In genomic region chr9:137296214-137297059, GRCh38 we compare ENCODE assay signal across 9 cellular contexts. TPM values are rescaled to one million over a fixed set of nuclear protein-coding genes. Genes with fewer than 3 reads are reported as not detected.
DNase-seq lines count a peak whose midpoint lies in the region; ATAC-seq and TF ChIP-seq lines count a peak whose summit lies in the region.
"Had no signal": no experiment of that assay in that cellular context is flagged by ENCODE, and none has a peak within 500 bp of the region (broad histone marks: within the 10 kb centered on the region; RNA-seq: fewer than 3 reads in every experiment).

No MANE protein-coding gene starts in this region.

- no peaks in the 10 kb centered on the region for H3K9me3 Mint-ChIP-seq in activated CD4-positive, alpha-beta memory T cell treated with anti-CD3 and anti-CD28 coated beads for 36 hours

- peak overlapping the region; percentile 99 for H2BK15ac ChIP-seq in neuronal stem cell (ENCODE audit: low read length)

- H3K9me2 ChIP-seq in DOHH2 (replicated peaks; ENCODE audit: control insufficient read depth, low read length) (no peaks in the 10 kb centered on the region), PC-3 (replicated peaks; ENCODE audit: low read length) (no peaks in the 10 kb centered on the region)

- DNase-seq in activated CD4-positive, alpha-beta memory T cell treated with anti-CD3 and anti-CD28 coated beads for 36 hours = no peak
- DNase-seq in Right ventricle myocardium inferior (ENCODE audit: missing footprints) (no peak), neuronal stem cell (ENCODE audit: low spot score) (no peak), DMS153 (lab: John Stamatoyannopoulos, UW) (no peak), PC-3 (no peak), germinal center (ENCODE audit: low spot score) (no peak)
- no peak for DNase-seq in activated CD4-positive, alpha-beta T cell treated with anti-CD3 and anti-CD28 coated beads for 48 hours

- no TSS peak for BruUV-seq in PC-3 (replicated peaks; lab: Mats Ljungman, UMichigan)

- peak overlapping the region; percentile 93 for H3K4ac ChIP-seq in neuronal stem cell (ENCODE audit: low read length)

- H3K18ac ChIP-seq in neuronal stem cell (ENCODE audit: low read length) = peak overlapping the region; percentile 97

- no peak overlapping the region for H3K27ac Mint-ChIP-seq in activated CD4-positive, alpha-beta memory T cell treated with anti-CD3 and anti-CD28 coated beads for 36 hours

- peaks cover 3% of the 10 kb centered on the region for H3K79me1 ChIP-seq in neuronal stem cell (ENCODE audit: low read depth, low read length)

- no peak for TF ChIP-seq CTCF in DOHH2 (IDR thresholded peaks at IDR 0.05; ENCODE audit: low read depth, low read length, poor library complexity, severe bottlenecking)
- TF ChIP-seq CTCF in PC-3 (conservative IDR thresholded peaks at IDR 0.05; ENCODE audit: low read depth, low read length) = no peak

- H3K23ac ChIP-seq in neuronal stem cell (ENCODE audit: low read depth, low read length, poor library complexity) = peak overlapping the region; percentile 97

- H3K27me3 ChIP-seq in DOHH2 (ENCODE audit: control insufficient read depth, low read length) (peaks cover 10% of the 10 kb centered on the region), neuronal stem cell (ENCODE audit: control insufficient read depth in 3 of 3, insufficient read depth in 3 of 3, low read depth in 1 of 3, low read length in 3 of 3) (peaks cover 0 to 11% (median 2%) of the 10 kb centered on the region in 3 experiments), PC-3 (ENCODE audit: low read length) (no peaks in the 10 kb centered on the region)

- peaks cover 15% of the 10 kb centered on the region for H3K79me2 ChIP-seq in DOHH2 (ENCODE audit: control insufficient read depth, low read length)
- peaks cover 15% of the 10 kb centered on the region for H3K79me2 ChIP-seq in PC-3 (ENCODE audit: low read length)

- intact Hi-C loops in activated CD4-positive, alpha-beta memory T cell treated with anti-CD3 and anti-CD28 coated beads for 36 hours (cut with micrococcal nuclease) = loop anchor here (10.0 kb wide), 1 partner anchor 238 kb away; no protein-coding TSS in a partner anchor
- intact Hi-C loops in Right ventricle myocardium inferior (cut with DNase I) = loop anchor here (10.0 kb wide), 1 partner anchor 228 kb away; no protein-coding TSS in a partner anchor
- intact Hi-C loops in PC-3 (cut with micrococcal nuclease) = no loop called here

- H2AFZ ChIP-seq in neuronal stem cell (ENCODE audit: low read length) (peak overlapping the region; percentile 87), PC-3 (ENCODE audit: low read length) (no peak overlapping the region)

- peaks cover 11% of the 10 kb centered on the region for H3K4me1 Mint-ChIP-seq in activated CD4-positive, alpha-beta memory T cell treated with anti-CD3 and anti-CD28 coated beads for 36 hours (ENCODE audit: low read depth)

- H4K8ac ChIP-seq in neuronal stem cell (ENCODE audit: low read depth, low read length) = peak overlapping the region; percentile 29

- ATAC-seq in Right ventricle myocardium inferior = peak; percentile 12
- ATAC-seq in PC-3 = no peak

- WGBS in neuronal stem cell (ENCODE audit: extremely low coverage in 2 of 2, insufficient read length in 2 of 2, insufficient replicate concordance in 1 of 2), 2 donors = no CpG with 5 or more reads among the region's 51 CpGs

- H3F3A ChIP-seq in DOHH2 (ENCODE audit: control insufficient read depth, insufficient read depth) (peaks cover 13% of the 10 kb centered on the region), PC-3 (ENCODE audit: low read length, unreplicated experiment) (no peaks in the 10 kb centered on the region)

- H3K36me3 Mint-ChIP-seq in activated CD4-positive, alpha-beta memory T cell treated with anti-CD3 and anti-CD28 coated beads for 36 hours = no peaks in the 10 kb centered on the region

- POLR2A ChIA-PET in activated CD4-positive, alpha-beta memory T cell treated with anti-CD3 and anti-CD28 coated beads for 36 hours (lab: Charles Lee) = no interaction called here
- POLR2A ChIA-PET in PC-3 (lab: Charles Lee; ENCODE audit: unreplicated experiment) = no interaction called here

- H2AK5ac ChIP-seq in neuronal stem cell (ENCODE audit: low read depth, low read length) = peak overlapping the region; percentile 100

- H3K4me3 ChIP-seq in DOHH2 (ENCODE audit: low read length) (peak overlapping the region; percentile 52), neuronal stem cell (ENCODE audit: low read length in 2 of 2) (peak overlapping the region; percentile 46 to 49), PC-3 (ENCODE audit: low read length) (no peak overlapping the region)

- H3K27ac ChIP-seq in DOHH2 (ENCODE audit: low read depth, low read length) = no peak overlapping the region
- peak overlapping the region; percentile 75 for H3K27ac ChIP-seq in neuronal stem cell (replicated peaks; ENCODE audit: low read length)
- H3K27ac ChIP-seq in PC-3 (ENCODE audit: low read length) = no peak overlapping the region

- peak overlapping the region; percentile 79 for H3K14ac ChIP-seq in neuronal stem cell (ENCODE audit: low read length)

- H2BK5ac ChIP-seq in neuronal stem cell (ENCODE audit: low read length) = no peak overlapping the region

- H3K9ac ChIP-seq in neuronal stem cell (ENCODE audit: low read depth, low read length, poor library complexity) (peak overlapping the region; percentile 77), PC-3 (ENCODE audit: low read length) (no peak overlapping the region)

- peaks cover 38% of the 10 kb centered on the region for H3K27me3 Mint-ChIP-seq in activated CD4-positive, alpha-beta memory T cell treated with anti-CD3 and anti-CD28 coated beads for 36 hours

- H3K9me3 ChIP-seq in DOHH2 (ENCODE audit: control insufficient read depth, insufficient read depth, low read length) (peaks cover 6% of the 10 kb centered on the region; the same call in 1 of the 2 replicates), neuronal stem cell (replicated peaks in 1 of 2; ENCODE audit: control insufficient read depth in 2 of 2, insufficient read depth in 1 of 2, low read depth in 1 of 2, low read length in 2 of 2) (peaks cover 0 to 10% of the 10 kb centered on the region in 2 donors), PC-3 (ENCODE audit: low read length) (no peaks in the 10 kb centered on the region)

- peaks cover 13% of the 10 kb centered on the region; the same call in 1 of the 2 replicates for H4K20me1 ChIP-seq in DOHH2 (ENCODE audit: control insufficient read depth, insufficient read depth, low read depth, low read length)
- peaks cover 10% of the 10 kb centered on the region for H4K20me1 ChIP-seq in PC-3 (ENCODE audit: low read length)

- peak overlapping the region; percentile 99 for H2BK12ac ChIP-seq in neuronal stem cell (ENCODE audit: low read length)

- H3K4me3 Mint-ChIP-seq in activated CD4-positive, alpha-beta memory T cell treated with anti-CD3 and anti-CD28 coated beads for 36 hours = peak overlapping the region; percentile 42

- no peak overlapping the region for H4K91ac ChIP-seq in neuronal stem cell (ENCODE audit: low read depth, low read length, poor library complexity)

- H3K4me1 ChIP-seq in DOHH2 (ENCODE audit: control insufficient read depth, low read length) (peaks cover 60% of the 10 kb centered on the region), neuronal stem cell (ENCODE audit: control insufficient read depth in 2 of 2, insufficient read depth in 1 of 2, low read depth in 1 of 2, low read length in 2 of 2) (peaks cover 28 to 31% of the 10 kb centered on the region in 2 donors), PC-3 (ENCODE audit: insufficient read depth, low read length) (peaks cover 7% of the 10 kb centered on the region; the same call in 1 of the 2 replicates)

- CTCF ChIA-PET in activated CD4-positive, alpha-beta memory T cell treated with anti-CD3 and anti-CD28 coated beads for 36 hours (lab: Charles Lee) = interaction anchor here (0.9 to 1.0 kb wide), 2 partner anchors 59 to 150 kb away, joined by 5 read pairs; no protein-coding TSS in a partner anchor
- CTCF ChIA-PET in PC-3 (lab: Charles Lee) = no interaction called here

- H3K4me2 ChIP-seq in DOHH2 (ENCODE audit: low read length) (peak overlapping the region; percentile 62; the same call in 1 of the 2 replicates), neuronal stem cell (ENCODE audit: insufficient read depth, low read length, poor library complexity, severe bottlenecking) (peak overlapping the region; percentile 62), PC-3 (ENCODE audit: low read length) (no peak overlapping the region)

- peaks cover 3% of the 10 kb centered on the region; the same call in 1 of the 2 replicates for H3K36me3 ChIP-seq in DOHH2 (ENCODE audit: control insufficient read depth, low read length)
- H3K36me3 ChIP-seq in neuronal stem cell (replicated peaks in 1 of 2; ENCODE audit: control insufficient read depth in 2 of 2, insufficient read depth in 2 of 2, low read length in 2 of 2) = peaks cover 5 to 14% of the 10 kb centered on the region in 2 donors
- H3K36me3 ChIP-seq in PC-3 (ENCODE audit: low read depth, low read length) = no peaks in the 10 kb centered on the region

- peak overlapping the region; percentile 97 for H2BK120ac ChIP-seq in neuronal stem cell (ENCODE audit: low read depth, low read length)

RNA-seq across cellular contexts. Expression of gene NRARP, which starts 5.6 kb away (rescaled TPM):
- total RNA-seq in activated CD4-positive, alpha-beta memory T cell treated with anti-CD3 and anti-CD28 coated beads for 36 hours = 1 to 10 TPM in 1 of 2 experiments, under 1 TPM in 1; 0.82 to 1.1 TPM
- total RNA-seq in Right ventricle myocardium inferior = 4.7 TPM
- 51.2 TPM for polyA plus RNA-seq in neuronal stem cell (2013, experiment 1 of 2)
- 51.6 TPM for polyA plus RNA-seq in neuronal stem cell (2013, experiment 2 of 2)
- total RNA-seq in PC-3 (2014; rRNA removed) = 35.5 and 36.8 TPM in 2 replicates

RNA-seq across cellular contexts. Expression of gene TOR4A, which starts 18.9 kb away (rescaled TPM):
- total RNA-seq in activated CD4-positive, alpha-beta memory T cell treated with anti-CD3 and anti-CD28 coated beads for 36 hours = 1 to 10 TPM; 6.6 to 6.8 TPM
- total RNA-seq in Right ventricle myocardium inferior (16.5 TPM), PC-3 (2014; rRNA removed) (28.9 and 32.7 TPM in 2 replicates)
- 3.1 TPM for polyA plus RNA-seq in neuronal stem cell (2013, experiment 1 of 2)
- 3.0 TPM for polyA plus RNA-seq in neuronal stem cell (2013, experiment 2 of 2)

RNA-seq across cellular contexts. Expression of gene NELFB, which starts 41.3 kb away (rescaled TPM):
- 10 to 100 TPM; 57.2 to 57.9 TPM for total RNA-seq in activated CD4-positive, alpha-beta memory T cell treated with anti-CD3 and anti-CD28 coated beads for 36 hours
- total RNA-seq in Right ventricle myocardium inferior (37.9 TPM), PC-3 (2014; rRNA removed) (50.7 and 69.5 TPM in 2 replicates)
- polyA plus RNA-seq in neuronal stem cell (2013, experiment 1 of 2) = 45.7 TPM
- 46.2 TPM for polyA plus RNA-seq in neuronal stem cell (2013, experiment 2 of 2)

RNA-seq across cellular contexts. Expression of gene STPG3, which starts 45.4 kb away (rescaled TPM):
- total RNA-seq in activated CD4-positive, alpha-beta memory T cell treated with anti-CD3 and anti-CD28 coated beads for 36 hours = not detected
- total RNA-seq in Right ventricle myocardium inferior (1.4 TPM), PC-3 (2014; rRNA removed) (not detected in 2 replicates)
- 0.07 TPM for polyA plus RNA-seq in neuronal stem cell (2013, experiment 1 of 2)
- polyA plus RNA-seq in neuronal stem cell (2013, experiment 2 of 2) = not detected
- total RNA-seq: subcutaneous adipose tissue had no signal

RNA-seq across cellular contexts. Expression of gene TUBB4B, which starts 55.4 kb away (rescaled TPM):
- 100 to 1,000 TPM; 320 to 325 TPM for total RNA-seq in activated CD4-positive, alpha-beta memory T cell treated with anti-CD3 and anti-CD28 coated beads for 36 hours
- total RNA-seq in Right ventricle myocardium inferior = 620 TPM
- polyA plus RNA-seq in neuronal stem cell (2013, experiment 1 of 2) = 358 TPM
- polyA plus RNA-seq in neuronal stem cell (2013, experiment 2 of 2) = 354 TPM
- 424 and 599 TPM in 2 replicates for total RNA-seq in PC-3 (2014; rRNA removed)
